ENCODE assay signal across 17 cellular contexts in genomic region chr2:210558708-210559107, GRCh38. TPM values are rescaled to one million over a fixed set of nuclear protein-coding genes. Genes with fewer than 3 reads are reported as not detected.
A peak's percentile ranks its signal among the peaks of the same experiment; 100 is the strongest.
DNase-seq lines count a peak whose midpoint lies in the region; ATAC-seq and TF ChIP-seq lines count a peak whose summit lies in the region.
"Had no signal": no experiment of that assay in that cellular context is flagged by ENCODE, and none has a peak within 500 bp of the region (broad histone marks: within the 10 kb centered on the region; RNA-seq: fewer than 3 reads in every experiment).

No MANE protein-coding gene starts in this region.

- CTCF ChIA-PET in HEK293 (lab: Yijun Ruan, JAX), result no interaction called here

- no peaks in the 10 kb centered on the region for H3K36me3 ChIP-seq in HEK293 (ENCODE audit: control insufficient read depth in 2 of 2, insufficient read depth in 1 of 2, low read length in 2 of 2)

- H3K9me3 ChIP-seq in HEK293 (ENCODE audit: control insufficient read depth, insufficient read depth, low read depth, low read length), result no peaks in the 10 kb centered on the region
- H3K9me3 ChIP-seq: testis had no signal

- no peak overlapping the region for H3K27ac ChIP-seq in HEK293 (ENCODE audit: extremely low read depth, low read depth, low read length)
- H3K27ac ChIP-seq: foreskin keratinocyte, testis had no signal

- TF ChIP-seq CTCF in HEK293 (tag by site-specific recombination; IDR thresholded peaks at IDR 0.05) (no peak), fibroblast of mammary gland (conservative IDR thresholded peaks at IDR 0.05; ENCODE audit: control insufficient read depth, insufficient read depth, low read depth, low read length) (no peak), GM13976 (IDR thresholded peaks at IDR 0.05; ENCODE audit: borderline replicate concordance, control extremely low read depth, extremely low read depth, insufficient read depth, missing control alignments) (no peak)

- in situ Hi-C loops in SK-MEL-5 (cut with HindIII; ENCODE audit: low pct_unique_long_range_greater_than_20kb, low sequenced_read_pairs), result no loop called here
- in situ Hi-C loops in GM13976 (cut with MboI; ENCODE audit: low sequenced_read_pairs, unreplicated experiment), result no loop called here

- DNase-seq in SK-MEL-5 (ENCODE audit: low read depth, low spot score) (peak; percentile 57), fibroblast of mammary gland (ENCODE audit: low read depth) (peak; percentile 30), skeletal muscle cell (ENCODE audit: low read depth) (peak; percentile 6), HUDEP-2 (lab: John Stamatoyannopoulos, UW; ENCODE audit: unreplicated experiment in 76 of 76) (no peak), GM13976 (ENCODE audit: low spot score) (no peak)
- DNase-seq: activated naive CD4-positive, alpha-beta T cell treated with anti-CD3 and anti-CD28 coated beads for 36 hours; DMS79 treated with DMSO at 0.1 percent for 48 hours; GOT3; NCI-H2081; nephron progenitor cell; right cardiac atrium; stimulated activated CD4-positive, alpha-beta T cell treated with anti-CD3 and anti-CD28 coated beads, Interleukin-2, amount 100 ng/mL, for 48 hours; stimulated activated CD8-positive, alpha-beta memory T cell treated with anti-CD3 and anti-CD28 coated beads, Interleukin-4, amount 100 ng/mL, for 48 hours; testis had no signal

- H3K4me3 ChIP-seq in HEK293 (ENCODE audit: low read depth, low read length) (no peak overlapping the region), fibroblast of mammary gland (ENCODE audit: control insufficient read depth, low read depth, low read length) (no peak overlapping the region), skeletal muscle cell (ENCODE audit: low read depth, low read length) (no peak overlapping the region)
- H3K4me3 ChIP-seq: testis had no signal

- ATAC-seq in HG03432 (IDR thresholded peaks at IDR 0.05; ENCODE audit: unreplicated experiment), result no peak
- ATAC-seq: foreskin keratinocyte, right cardiac atrium had no signal

- POLR2A ChIA-PET in HEK293 (lab: Yijun Ruan, JAX), result no interaction called here

- H3K4me1 ChIP-seq in HEK293 (ENCODE audit: control insufficient read depth, insufficient read depth, low read length), result peaks cover 6% of the 10 kb centered on the region; the same call in 1 of the 2 replicates
- H3K4me1 ChIP-seq: foreskin keratinocyte, testis had no signal

TF ChIP-seq in HEK293, 187 proteins besides CTCF, POLR2A, EP300 and RAD21 (continues in another document):
- TF ChIP-seq ZNF664 (tag by site-specific recombination; IDR thresholded peaks at IDR 0.05) (no peak), KLF10 (tag by site-specific recombination; IDR thresholded peaks at IDR 0.05) (no peak), ZNF324 (tag by site-specific recombination; IDR thresholded peaks at IDR 0.05) (no peak), TRIM28 (IDR thresholded peaks at IDR 0.05; ENCODE audit: borderline replicate concordance, low read length) (no peak), OSR2 (tag by site-specific recombination; IDR thresholded peaks at IDR 0.05) (peak; percentile 79), ZSCAN5A (tag by site-specific recombination; IDR thresholded peaks at IDR 0.05) (no peak), ZNF18 (tag by site-specific recombination; IDR thresholded peaks at IDR 0.05) (no peak), ZNF791 (tag by site-specific recombination; IDR thresholded peaks at IDR 0.05) (no peak), PATZ1 (tag by site-specific recombination; IDR thresholded peaks at IDR 0.05) (no peak), YY2 (tag by site-specific recombination; IDR thresholded peaks at IDR 0.05) (no peak), KLF16 (tag by site-specific recombination; IDR thresholded peaks at IDR 0.05) (no peak), GLI2 (tag by site-specific recombination; IDR thresholded peaks at IDR 0.05; ENCODE audit: borderline replicate concordance, low read depth) (no peak), ZNF776 (tag by site-specific recombination; IDR thresholded peaks at IDR 0.05; ENCODE audit: borderline replicate concordance) (no peak), INSM2 (tag by site-specific recombination; IDR thresholded peaks at IDR 0.05) (0 out of 2 replicates have a peak, but pooled peaks have one; percentile 18), YY1 (tag by site-specific recombination; IDR thresholded peaks at IDR 0.05) (no peak), ZBTB49 (tag by site-specific recombination; IDR thresholded peaks at IDR 0.05; ENCODE audit: low read depth) (no peak), ZNF530 (tag by site-specific recombination; IDR thresholded peaks at IDR 0.05; ENCODE audit: low read depth) (no peak), ZNF48 (tag by site-specific recombination; IDR thresholded peaks at IDR 0.05) (no peak), GLI4 (tag by site-specific recombination; IDR thresholded peaks at IDR 0.05) (no peak)

RNA-seq across cellular contexts. Expression of gene CPS1, which starts 2.3 kb away (rescaled TPM):
- total RNA-seq in SK-MEL-5 (2014; rRNA removed; shearing (Covaris generic)), result 15.6 and 18.5 TPM in 2 replicates
- polyA plus RNA-seq in SK-MEL-5 (2015; cell fraction: cytosol; rRNA removed), result 10.6 and 17.0 TPM in 2 replicates
- polyA plus RNA-seq in SK-MEL-5 (2015; cell fraction: nucleus; rRNA removed), result 26.1 and 32.3 TPM in 2 replicates

Comparison
In these comparisons a context has a peak if more than half of its experiments do, and no peak if none do; other contexts are left out.
1. DNase-seq: peak in SK-MEL-5 (single experiment), fibroblast of mammary gland (single experiment) and skeletal muscle cell (single experiment); none in HUDEP-2 (0 of 76) and GM13976 (single experiment).